Comparison of ENCODE assay signal across 16 cellular contexts in the genomic region with DNA sequence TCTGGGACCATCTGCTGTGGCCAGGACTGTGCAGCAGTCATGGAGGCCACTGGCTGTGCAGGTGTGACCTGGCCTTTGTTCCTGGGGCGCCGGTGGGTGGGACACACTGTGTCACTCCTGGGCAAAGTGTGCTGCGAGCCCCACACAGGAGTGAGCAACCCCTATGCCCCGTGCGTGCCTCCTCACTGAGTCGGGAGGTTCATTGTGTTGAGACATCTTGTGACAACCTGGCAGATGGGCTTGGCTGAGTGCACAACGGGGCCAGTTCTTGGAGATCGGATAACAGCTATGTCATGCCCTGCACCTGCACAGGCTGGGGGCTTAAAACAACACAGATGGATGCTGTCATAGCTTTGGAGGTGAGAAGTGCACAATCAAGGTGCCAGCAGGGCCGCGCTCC. TPM values are rescaled to one million over a fixed set of nuclear protein-coding genes. Genes with fewer than 3 reads are reported as not detected.
DNase-seq lines count a peak whose midpoint lies in the region; ATAC-seq and TF ChIP-seq lines count a peak whose summit lies in the region.
"Had no signal": no experiment of that assay in that cellular context is flagged by ENCODE, and none has a peak within 500 bp of the region (broad histone marks: within the 10 kb centered on the region; RNA-seq: fewer than 3 reads in every experiment).

No MANE protein-coding gene starts in this region.

- no peaks in the 10 kb centered on the region for H3K9me2 ChIP-seq in hepatocyte (replicated peaks; ENCODE audit: insufficient read depth)

- intact Hi-C loops in gastrocnemius medialis (cut with DNase I; ENCODE audit: low total_unique reads): loop anchor here (10.0 kb wide), 1 partner anchor 177 kb away; no protein-coding TSS in a partner anchor

- peaks cover 11% of the 10 kb centered on the region for H3K4me1 ChIP-seq in hepatocyte (ENCODE audit: insufficient read depth)
- peaks cover 9 to 10% of the 10 kb centered on the region in 2 donors for H3K4me1 ChIP-seq in gastrocnemius medialis

- DNase-seq in NCI-H1092 (lab: John Stamatoyannopoulos, UW) (peak; percentile 8), NCI-H1092 treated with DMSO at 0.1 percent for 48 hours (lab: John Stamatoyannopoulos, UW) (no peak), NCI-H2171 (lab: John Stamatoyannopoulos, UW) (peak; percentile 79), hepatocyte (ENCODE audit: low spot score) (no peak), gastrocnemius medialis (no peak), COLO668 (lab: John Stamatoyannopoulos, UW; ENCODE audit: unreplicated experiment) (no peak), T1000 (lab: John Stamatoyannopoulos, UW) (no peak)
- DNase-seq: 8988T, COR-L47, EL, KBM-7, NCI-H1417 treated with DMSO at 0.1 percent for 48 hours, NCI-H187 treated with DMSO at 0.1 percent for 48 hours had no signal

- H3K4me3 ChIP-seq in hepatocyte: no peak overlapping the region
- H3K4me3 ChIP-seq in gastrocnemius medialis: no peak overlapping the region

- in situ Hi-C loops in gastrocnemius medialis (cut with MboI; ENCODE audit: low sequenced_read_pairs in 4 of 4): no loop called here

- H3K36me3 ChIP-seq in hepatocyte (replicated peaks; ENCODE audit: insufficient read depth, low read depth) (no peaks in the 10 kb centered on the region), gastrocnemius medialis (no peaks in the 10 kb centered on the region)

- WGBS in hepatocyte (ENCODE audit: low lambda C conversion rate, missing lambda C conversion rate): 97% methylated on average over 10 of the region's 10 CpGs

- TF ChIP-seq POLR2A in gastrocnemius medialis (IDR thresholded peaks at IDR 0.05): no peak

- no peak for TF ChIP-seq CTCF in hepatocyte (IDR thresholded peaks at IDR 0.05; ENCODE audit: poor library complexity)
- no peak for TF ChIP-seq CTCF in gastrocnemius medialis (IDR thresholded peaks at IDR 0.05 in 4 of 5, conservative IDR thresholded peaks at IDR 0.05 in 1 of 5)

- H3K27me3 ChIP-seq in hepatocyte: no peaks in the 10 kb centered on the region
- H3K27me3 ChIP-seq in gastrocnemius medialis: no peaks in the 10 kb centered on the region

- H3K9me3 ChIP-seq in hepatocyte (ENCODE audit: low read depth): no peaks in the 10 kb centered on the region
- H3K9me3 ChIP-seq in gastrocnemius medialis: no peaks in the 10 kb centered on the region

- no peak overlapping the region for H2AFZ ChIP-seq in hepatocyte

- no peaks in the 10 kb centered on the region for H4K20me1 ChIP-seq in hepatocyte (ENCODE audit: insufficient read depth, poor library complexity, severe bottlenecking)

- H3K4me2 ChIP-seq in hepatocyte: no peak overlapping the region

- H3K79me2 ChIP-seq in hepatocyte: no peaks in the 10 kb centered on the region

- ATAC-seq in gastrocnemius medialis (peak in 1 of 2 donors; percentile 21), HG03565 (IDR thresholded peaks at IDR 0.05; ENCODE audit: unreplicated experiment) (no peak)
- ATAC-seq: HepG2 had no signal

- H3K27ac ChIP-seq in hepatocyte (peak overlapping the region; percentile 80), gastrocnemius medialis (peak overlapping the region in 3 of 4 donors; percentile 41 to 60 (median 49))

RNA-seq across cellular contexts. Expression of a gene that starts 13.5 kb away (rescaled TPM):
- total RNA-seq in hepatocyte (10.5 and 12.1 TPM in 2 replicates), gastrocnemius medialis (1 to 10 TPM; 2.3 to 9.2 (median 4.2) TPM)
- polyA plus RNA-seq in hepatocyte: 4.7 and 6.2 TPM in 2 replicates
- total RNA-seq: HepG2, OCI-LY7 had no signal
- polyA plus RNA-seq: HepG2 had no signal

Comparison
In these comparisons a context has a peak if more than half of its experiments do, and no peak if none do; other contexts are left out.
1. DNase-seq: peak in NCI-H1092 (single experiment) and NCI-H2171 (single experiment); none in NCI-H1092 treated with DMSO at 0.1 percent for 48 hours (single experiment), hepatocyte (single experiment), gastrocnemius medialis (0 of 2), COLO668 (single experiment) and T1000 (single experiment).